ENCODE assay signal across 29 cellular contexts in the genomic region with DNA sequence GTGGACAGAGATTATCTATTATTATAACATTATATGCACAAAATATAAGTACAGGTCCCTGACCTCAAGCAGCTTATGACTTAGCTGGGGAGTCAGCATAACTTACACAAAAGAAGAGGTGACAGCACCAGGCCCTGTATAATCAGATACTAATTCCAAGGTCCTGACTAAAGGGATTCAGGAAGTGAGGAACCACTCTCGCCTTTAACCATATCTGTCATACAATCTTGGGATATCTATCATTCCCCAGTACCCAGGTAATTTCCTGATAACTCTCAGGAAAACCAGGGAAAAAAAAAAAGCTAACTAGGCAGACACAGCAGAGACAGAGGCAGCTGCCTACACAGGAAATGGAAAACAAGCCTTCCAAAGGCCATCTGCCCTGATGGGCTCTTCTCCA.
DNase-seq lines count a peak whose midpoint lies in the region; ATAC-seq and TF ChIP-seq lines count a peak whose summit lies in the region.
"Had no signal": no experiment of that assay in that cellular context is flagged by ENCODE, and none has a peak within 500 bp of the region (broad histone marks: within the 10 kb centered on the region; RNA-seq: fewer than 3 reads in every experiment).

No MANE protein-coding gene starts in this region.

- ATAC-seq in HG03439 (IDR thresholded peaks at IDR 0.05; ENCODE audit: unreplicated experiment) = no peak
- ATAC-seq in HG03135 (IDR thresholded peaks at IDR 0.05; ENCODE audit: unreplicated experiment) = no peak
- ATAC-seq: gastroesophageal sphincter; stimulated activated effector memory CD8-positive, alpha-beta T cell treated with anti-CD3 and anti-CD28 coated beads, Interleukin-12 subunit alpha, Interleukin-12 subunit beta, amount 100 ng/mL, for 72 hours; T-helper 17 cell had no signal

- no peaks in the 10 kb centered on the region for H3K9me2 ChIP-seq in GM23248 (ENCODE audit: insufficient read depth)

- H3K4me2 ChIP-seq in GM23248 (ENCODE audit: unreplicated experiment) = no peak overlapping the region

- H4K20me1 ChIP-seq in GM23248 (ENCODE audit: insufficient read depth) = no peaks in the 10 kb centered on the region

- no peak overlapping the region for H2AFZ ChIP-seq in GM23248

- TF ChIP-seq CTCF in epithelial cell of proximal tubule (conservative IDR thresholded peaks at IDR 0.05; ENCODE audit: low read depth, low read length) = no peak
- no peak for TF ChIP-seq CTCF in GM20000 (IDR thresholded peaks at IDR 0.05; ENCODE audit: extremely low read depth, missing control alignments)

- H3K9me3 ChIP-seq in GM23248 (ENCODE audit: low read depth) = no peaks in the 10 kb centered on the region
- H3K9me3 ChIP-seq: SJCRH30, testis, vagina had no signal

- no peaks in the 10 kb centered on the region; the same call in 1 of the 2 replicates for H3K4me1 ChIP-seq in GM23248 (ENCODE audit: insufficient read depth)
- H3K4me1 ChIP-seq: esophagus squamous epithelium, gastroesophageal sphincter, SJCRH30, testis, vagina had no signal

- no peaks in the 10 kb centered on the region for H3K36me3 ChIP-seq in GM23248 (ENCODE audit: low read depth)
- H3K36me3 ChIP-seq: esophagus squamous epithelium, gastroesophageal sphincter, neutrophil, SJCRH30, vagina had no signal

- H3K9ac ChIP-seq in GM23248 = no peak overlapping the region

- WGBS in GM23248 (ENCODE audit: low coverage in 1 of 2, low lambda C conversion rate in 2 of 2, missing lambda C conversion rate in 2 of 2), 2 experiments = 6 to 22% methylated on average over 1 of the region's 1 CpG

- no peaks in the 10 kb centered on the region for H3K79me2 ChIP-seq in GM23248 (ENCODE audit: insufficient read depth)

- H3K4me3 ChIP-seq in GM23248 = no peak overlapping the region
- H3K4me3 ChIP-seq in epithelial cell of proximal tubule (ENCODE audit: low read depth, low read length) = no peak overlapping the region
- H3K4me3 ChIP-seq: esophagus squamous epithelium, gastroesophageal sphincter, SJCRH30, skin epidermis, testis, vagina had no signal

- in situ Hi-C loops in GM23248 (cut with MboI) = no loop called here

- H3F3A ChIP-seq in GM23248 (ENCODE audit: insufficient read depth) = no peaks in the 10 kb centered on the region

- no peaks in the 10 kb centered on the region for H3K27me3 ChIP-seq in GM23248 (replicated peaks; ENCODE audit: insufficient read depth)
- H3K27me3 ChIP-seq: esophagus squamous epithelium, gastroesophageal sphincter, neutrophil, SJCRH30, testis, vagina had no signal

- H3K27ac ChIP-seq in GM23248 = no peak overlapping the region
- H3K27ac ChIP-seq: esophagus squamous epithelium, gastroesophageal sphincter, neutrophil, SJCRH30, skin epidermis, testis, vagina, VCaP had no signal

- DNase-seq in A172 (ENCODE audit: low spot score) (peak; percentile 70), GM23248 (peak; percentile 39), RPMI7951 (ENCODE audit: low read depth) (peak; percentile 16), epithelial cell of proximal tubule (ENCODE audit: low read depth) (peak; percentile 25), DMS153 (lab: John Stamatoyannopoulos, UW) (no peak), GM20000 (ENCODE audit: low spot score) (no peak)
- DNase-seq: activated CD4-positive, alpha-beta T cell treated with anti-CD3 and anti-CD28 coated beads, Interleukin-2, amount 10 ng/mL, durations not matched to agents 24 days and 14 days; C1 segment of cervical spinal cord; Calu3; effector CD8-positive, alpha-beta T cell; esophagus squamous epithelium; GDM1; KBM-7; kidney; NCI-H187 treated with DMSO at 0.1 percent for 48 hours; NCI-H345; NCI-H774; SJCRH30; stimulated activated CD4-positive, alpha-beta T cell treated with anti-CD3 and anti-CD28 coated beads, Interleukin-1b, Interleukin-23, amount 100 ng/mL, for 48 hours; T-helper 17 cell; testis had no signal

Comparison
In these comparisons a context has a peak if more than half of its experiments do, and no peak if none do; other contexts are left out.
1. DNase-seq: peak in A172 (single experiment), GM23248 (single experiment), RPMI7951 (single experiment) and epithelial cell of proximal tubule (single experiment); none in DMS153 (single experiment) and GM20000 (single experiment).